ENCODE assay signal across 9 cellular contexts in the genomic region with DNA sequence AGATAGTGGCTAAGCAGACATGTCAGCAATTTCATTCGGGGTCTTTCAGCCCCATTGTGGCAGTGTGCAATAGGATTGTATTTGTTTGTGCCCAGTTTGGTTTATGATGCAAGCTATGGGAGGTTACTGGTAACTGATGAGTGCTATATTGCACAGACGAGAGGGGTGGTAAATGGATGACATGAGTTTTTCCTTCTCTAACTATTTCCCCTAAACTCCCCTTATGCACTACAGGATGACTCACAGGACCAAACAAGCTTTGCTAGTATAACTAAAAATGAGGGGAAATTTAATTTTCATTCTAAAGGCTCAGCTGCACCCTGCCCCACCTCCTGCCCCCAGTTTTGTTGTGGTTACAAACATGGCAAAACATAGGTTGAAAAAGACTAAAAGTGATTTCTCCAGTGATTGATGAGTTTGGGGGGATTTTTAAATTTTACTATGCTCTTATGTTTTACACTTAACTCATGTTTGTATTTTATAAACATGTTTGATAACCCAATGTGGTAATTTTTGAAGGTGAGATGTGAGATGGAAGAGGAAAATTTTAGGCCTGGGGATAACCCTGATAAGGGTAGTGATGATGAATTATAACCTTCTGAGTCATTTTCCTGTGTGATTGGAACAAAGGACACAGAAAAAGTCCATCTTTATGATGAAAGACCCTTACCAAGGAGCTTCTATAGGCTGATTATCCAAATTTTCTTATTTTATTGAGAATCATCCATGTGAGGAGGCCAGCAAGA.
DNase-seq lines count a peak whose midpoint lies in the region; ATAC-seq and TF ChIP-seq lines count a peak whose summit lies in the region.
"Had no signal": no experiment of that assay in that cellular context is flagged by ENCODE, and none has a peak within 500 bp of the region (broad histone marks: within the 10 kb centered on the region; RNA-seq: fewer than 3 reads in every experiment).

No MANE protein-coding gene starts in this region.

- H3K9ac ChIP-seq in SK-N-SH: no peak overlapping the region

- H3K27me3 ChIP-seq in SK-N-SH (ENCODE audit: insufficient read depth): no peaks in the 10 kb centered on the region
- H3K27me3 ChIP-seq: uterus had no signal

- WGBS in SK-N-SH (ENCODE audit: low lambda C conversion rate): 48% methylated on average over 2 of the region's 2 CpGs

- TF ChIP-seq CTCF in SK-N-SH (IDR thresholded peaks at IDR 0.05) (no peak), choroid plexus epithelial cell (conservative IDR thresholded peaks at IDR 0.05; ENCODE audit: low read depth, low read length) (no peak)

- no peak overlapping the region for H3K4me3 ChIP-seq in SK-N-SH (ENCODE audit: low read depth in 2 of 2, low read length in 1 of 2)
- no peak overlapping the region for H3K4me3 ChIP-seq in choroid plexus epithelial cell (ENCODE audit: low read depth, low read length)
- H3K4me3 ChIP-seq: uterus had no signal

- peak overlapping the region; percentile 41; the same call in 1 of the 2 replicates for H3K4me2 ChIP-seq in SK-N-SH

- CTCF ChIA-PET in SK-N-SH (lab: Yijun Ruan, JAX): interaction anchor here (0.6 kb wide), 1 partner anchor 20 kb away, joined by 3 read pairs; no protein-coding TSS in a partner anchor

- ATAC-seq in HG02610 (IDR thresholded peaks at IDR 0.05; ENCODE audit: unreplicated experiment) (peak; percentile 52), HG02571 (IDR thresholded peaks at IDR 0.05; ENCODE audit: unreplicated experiment) (no peak)

- POLR2A ChIA-PET in SK-N-SH (lab: Yijun Ruan, JAX): no interaction called here

- peaks cover 4% of the 10 kb centered on the region for H3F3A ChIP-seq in SK-N-SH (replicated peaks; ENCODE audit: insufficient read depth)

- H2AFZ ChIP-seq in SK-N-SH (ENCODE audit: low read depth): peak overlapping the region; percentile 3; the same call in 1 of the 2 replicates

- DNase-seq in SK-N-SH (no peak), choroid plexus epithelial cell (ENCODE audit: low read depth) (peak; percentile 71), NCI-H748 (lab: John Stamatoyannopoulos, UW; ENCODE audit: unreplicated experiment) (no peak), mesenteric fat pad (ENCODE audit: low spot score) (no peak)
- peak in 2 of 3 experiments; percentile 25 to 26 for DNase-seq in stimulated activated CD4-positive, alpha-beta T cell treated with anti-CD3 and anti-CD28 coated beads, TNF-alpha, amount 100 ng/mL, for 4 hours (ENCODE audit: low read depth in 3 of 3)
- DNase-seq: NCI-H1694 treated with DMSO at 0.1 percent for 48 hours, uterus had no signal

- no peaks in the 10 kb centered on the region for H3K79me2 ChIP-seq in SK-N-SH (ENCODE audit: insufficient read depth)

- peak overlapping the region in 1 of 2 experiments; percentile 40; a peak in 2 of 4 replicates for H3K27ac ChIP-seq in SK-N-SH (ENCODE audit: low read depth in 2 of 2, low read length in 1 of 2)
- H3K27ac ChIP-seq: uterus had no signal

- no peaks in the 10 kb centered on the region for H3K9me2 ChIP-seq in SK-N-SH

- no peaks in the 10 kb centered on the region for H4K20me1 ChIP-seq in SK-N-SH (ENCODE audit: insufficient read depth)

- peaks cover 0 to 19% of the 10 kb centered on the region in 2 experiments; a peak in 2 of 4 replicates for H3K4me1 ChIP-seq in SK-N-SH (ENCODE audit: control insufficient read depth in 1 of 2, insufficient read depth in 2 of 2, low read depth in 1 of 2, low read length in 1 of 2)
- H3K4me1 ChIP-seq: uterus had no signal

- H3K36me3 ChIP-seq in SK-N-SH (replicated peaks in 1 of 2; ENCODE audit: control insufficient read depth in 1 of 2, insufficient read depth in 2 of 2, low read length in 1 of 2): no peaks in the 10 kb centered on the region
- H3K36me3 ChIP-seq: uterus had no signal

- no peak for TF ChIP-seq EP300 in SK-N-SH (IDR thresholded peaks at IDR 0.05; ENCODE audit: borderline replicate concordance in 1 of 2, low read depth in 1 of 2, low read length in 1 of 2)

- peaks cover 16% of the 10 kb centered on the region for H3K9me3 ChIP-seq in SK-N-SH
- H3K9me3 ChIP-seq: uterus had no signal

- no peak for TF ChIP-seq RAD21 in SK-N-SH (IDR thresholded peaks at IDR 0.05; ENCODE audit: low read length)

TF ChIP-seq in SK-N-SH, 30 proteins besides CTCF, POLR2A, EP300 and RAD21:
- TF ChIP-seq JUND (IDR thresholded peaks at IDR 0.05) (no peak), MXI1 (IDR thresholded peaks at IDR 0.05; ENCODE audit: low read depth, low read length) (no peak), SIN3A (IDR thresholded peaks at IDR 0.05; ENCODE audit: borderline replicate concordance, low read depth, low read length) (no peak), FOSL2 (IDR thresholded peaks at IDR 0.05; ENCODE audit: borderline replicate concordance, low read depth) (peak; percentile 19; the same call in 1 of the 2 replicates)
- TF ChIP-seq, protein P1, sequence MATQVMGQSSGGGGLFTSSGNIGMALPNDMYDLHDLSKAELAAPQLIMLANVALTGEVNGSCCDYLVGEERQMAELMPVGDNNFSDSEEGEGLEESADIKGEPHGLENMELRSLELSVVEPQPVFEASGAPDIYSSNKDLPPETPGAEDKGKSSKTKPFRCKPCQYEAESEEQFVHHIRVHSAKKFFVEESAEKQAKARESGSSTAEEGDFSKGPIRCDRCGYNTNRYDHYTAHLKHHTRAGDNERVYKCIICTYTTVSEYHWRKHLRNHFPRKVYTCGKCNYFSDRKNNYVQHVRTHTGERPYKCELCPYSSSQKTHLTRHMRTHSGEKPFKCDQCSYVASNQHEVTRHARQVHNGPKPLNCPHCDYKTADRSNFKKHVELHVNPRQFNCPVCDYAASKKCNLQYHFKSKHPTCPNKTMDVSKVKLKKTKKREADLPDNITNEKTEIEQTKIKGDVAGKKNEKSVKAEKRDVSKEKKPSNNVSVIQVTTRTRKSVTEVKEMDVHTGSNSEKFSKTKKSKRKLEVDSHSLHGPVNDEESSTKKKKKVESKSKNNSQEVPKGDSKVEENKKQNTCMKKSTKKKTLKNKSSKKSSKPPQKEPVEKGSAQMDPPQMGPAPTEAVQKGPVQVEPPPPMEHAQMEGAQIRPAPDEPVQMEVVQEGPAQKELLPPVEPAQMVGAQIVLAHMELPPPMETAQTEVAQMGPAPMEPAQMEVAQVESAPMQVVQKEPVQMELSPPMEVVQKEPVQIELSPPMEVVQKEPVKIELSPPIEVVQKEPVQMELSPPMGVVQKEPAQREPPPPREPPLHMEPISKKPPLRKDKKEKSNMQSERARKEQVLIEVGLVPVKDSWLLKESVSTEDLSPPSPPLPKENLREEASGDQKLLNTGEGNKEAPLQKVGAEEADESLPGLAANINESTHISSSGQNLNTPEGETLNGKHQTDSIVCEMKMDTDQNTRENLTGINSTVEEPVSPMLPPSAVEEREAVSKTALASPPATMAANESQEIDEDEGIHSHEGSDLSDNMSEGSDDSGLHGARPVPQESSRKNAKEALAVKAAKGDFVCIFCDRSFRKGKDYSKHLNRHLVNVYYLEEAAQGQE (IDR thresholded peaks at IDR 0.05; ENCODE audit: low read depth, low read length): no peak
- TF ChIP-seq, protein P2, sequence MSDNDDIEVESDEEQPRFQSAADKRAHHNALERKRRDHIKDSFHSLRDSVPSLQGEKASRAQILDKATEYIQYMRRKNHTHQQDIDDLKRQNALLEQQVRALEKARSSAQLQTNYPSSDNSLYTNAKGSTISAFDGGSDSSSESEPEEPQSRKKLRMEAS (IDR thresholded peaks at IDR 0.05; ENCODE audit: low read depth): no peak

Comparison
In these comparisons a context has a peak if more than half of its experiments do, and no peak if none do; other contexts are left out.
1. DNase-seq: peak in choroid plexus epithelial cell (single experiment) and stimulated activated CD4-positive, alpha-beta T cell treated with anti-CD3 and anti-CD28 coated beads, TNF-alpha, amount 100 ng/mL, for 4 hours (2 of 3); none in SK-N-SH (single experiment), NCI-H748 (single experiment) and mesenteric fat pad (single experiment).